In genomic region chr10:126729314-126729871, GRCh38 we compare ENCODE assay signal across 23 cellular contexts. TPM values are rescaled to one million over a fixed set of nuclear protein-coding genes. Genes with fewer than 3 reads are reported as not detected.
DNase-seq lines count a peak whose midpoint lies in the region; ATAC-seq and TF ChIP-seq lines count a peak whose summit lies in the region.
"Had no signal": no experiment of that assay in that cellular context is flagged by ENCODE, and none has a peak within 500 bp of the region (broad histone marks: within the 10 kb centered on the region; RNA-seq: fewer than 3 reads in every experiment).

No MANE protein-coding gene starts in this region.

- 73% methylated on average over 6 of the region's 6 CpGs for WGBS in esophagus muscularis mucosa
- WGBS in esophagus squamous epithelium, 2 donors = 54 to 59% methylated on average over 4 to 6 of the region's 6 CpGs

- intact Hi-C loops in esophagus muscularis mucosa (cut with DNase I) = no loop called here
- intact Hi-C loops in esophagus squamous epithelium (cut with DNase I) = no loop called here

- H3K4me1 Mint-ChIP-seq in neural progenitor cell = no peaks in the 10 kb centered on the region
- H3K4me1 Mint-ChIP-seq: IgD-negative memory B cell had no signal

- TF ChIP-seq CTCF in esophagus muscularis mucosa (IDR thresholded peaks at IDR 0.05) = no peak
- no peak for TF ChIP-seq CTCF in neural progenitor cell (IDR thresholded peaks at IDR 0.05)
- no peak for TF ChIP-seq CTCF in esophagus squamous epithelium (IDR thresholded peaks at IDR 0.05)

- no peaks in the 10 kb centered on the region for H3K36me3 Mint-ChIP-seq in neural progenitor cell
- H3K36me3 Mint-ChIP-seq: IgD-negative memory B cell had no signal

- H3K4me3 ChIP-seq in esophagus muscularis mucosa (no peak overlapping the region), neural progenitor cell (no peak overlapping the region), esophagus squamous epithelium (no peak overlapping the region)
- H3K4me3 ChIP-seq: BLaER1 treated with 17β-estradiol and CSF1 and Interleukin-3, amounts not matched to agents 10 nM and 100 nM; HAP-1; SK-N-MC had no signal

- no peaks in the 10 kb centered on the region for H3K79me2 ChIP-seq in neural progenitor cell (ENCODE audit: low read depth)

- peaks cover 3% of the 10 kb centered on the region for H3K9me3 Mint-ChIP-seq in neural progenitor cell

- peak overlapping the region; percentile 31 for H2AFZ ChIP-seq in neural progenitor cell (replicated peaks)

- no peak overlapping the region for H3K9ac ChIP-seq in neural progenitor cell
- H3K9ac ChIP-seq: BLaER1 treated with 17β-estradiol and CSF1 and Interleukin-3, amounts not matched to agents 10 nM and 100 nM; KMS-11 had no signal

- TF ChIP-seq EP300 in esophagus muscularis mucosa (IDR thresholded peaks at IDR 0.05) = no peak

- no peaks in the 10 kb centered on the region for H4K20me1 ChIP-seq in neural progenitor cell (ENCODE audit: low read depth)
- H4K20me1 ChIP-seq: BLaER1 treated with 17β-estradiol and CSF1 and Interleukin-3, amounts not matched to agents 10 nM and 100 nM had no signal

- no peak overlapping the region for H3K4me2 ChIP-seq in neural progenitor cell
- H3K4me2 ChIP-seq: BLaER1 treated with 17β-estradiol and CSF1 and Interleukin-3, amounts not matched to agents 10 nM and 100 nM; KMS-11 had no signal

- H3K9me3 ChIP-seq in esophagus muscularis mucosa = no peaks in the 10 kb centered on the region
- H3K9me3 ChIP-seq in neural progenitor cell (ENCODE audit: low read depth) = peaks cover 6% of the 10 kb centered on the region
- H3K9me3 ChIP-seq in esophagus squamous epithelium = no peaks in the 10 kb centered on the region
- H3K9me3 ChIP-seq: HAP-1 had no signal

- no peaks in the 10 kb centered on the region for H3F3A ChIP-seq in neural progenitor cell (ENCODE audit: low read depth)

- H3K36me3 ChIP-seq in esophagus muscularis mucosa = no peaks in the 10 kb centered on the region
- H3K36me3 ChIP-seq in neural progenitor cell = no peaks in the 10 kb centered on the region
- no peaks in the 10 kb centered on the region for H3K36me3 ChIP-seq in esophagus squamous epithelium
- H3K36me3 ChIP-seq: BLaER1 treated with 17β-estradiol and CSF1 and Interleukin-3, amounts not matched to agents 10 nM and 100 nM; HAP-1 had no signal

- H3K4me3 Mint-ChIP-seq in neural progenitor cell = no peak overlapping the region
- H3K4me3 Mint-ChIP-seq: CD4-positive, alpha-beta T cell; HFFc6; IgD-negative memory B cell had no signal

- DNase-seq in AG20443 (ENCODE audit: low spot score) (peak; percentile 22), SW480 (ENCODE audit: low spot score) (peak; percentile 20), esophagus muscularis mucosa (ENCODE audit: extremely low spot score) (peak; percentile 50), neural progenitor cell (ENCODE audit: low spot score) (no peak), amniotic stem cell (lab: John Stamatoyannopoulos, UW) (no peak), esophagus squamous epithelium (lab: John Stamatoyannopoulos, UW) (no peak)
- DNase-seq: AML-193; CD4-positive, alpha-beta T cell; HFFc6; NCI-H1092; NCI-H1417 treated with DMSO at 0.1 percent for 48 hours; NCI-H1694 treated with DMSO at 0.1 percent for 48 hours; NCI-H2081; NCI-H2227 treated with DMSO at 0.1 percent for 48 hours; NCI-H510A; NCI-H69; SIG-M5 had no signal

- no peak overlapping the region for H3K27ac Mint-ChIP-seq in neural progenitor cell
- H3K27ac Mint-ChIP-seq: CD4-positive, alpha-beta T cell; HFFc6 had no signal

- ATAC-seq in HG02885 (IDR thresholded peaks at IDR 0.05; ENCODE audit: poor library complexity, unreplicated experiment) = no peak

- TF ChIP-seq POLR2A in esophagus muscularis mucosa (IDR thresholded peaks at IDR 0.05; ENCODE audit: low read depth) = no peak
- TF ChIP-seq POLR2A in esophagus squamous epithelium (IDR thresholded peaks at IDR 0.05) = no peak

- peaks cover 0 to 6% (median 2%) of the 10 kb centered on the region in 4 donors for H3K4me1 ChIP-seq in esophagus muscularis mucosa
- peaks cover 5% of the 10 kb centered on the region for H3K4me1 ChIP-seq in neural progenitor cell
- peaks cover 3 to 17% (median 15%) of the 10 kb centered on the region in 3 donors for H3K4me1 ChIP-seq in esophagus squamous epithelium
- H3K4me1 ChIP-seq: BLaER1 treated with 17β-estradiol and CSF1 and Interleukin-3, amounts not matched to agents 10 nM and 100 nM; HAP-1 had no signal

- peaks cover 5% of the 10 kb centered on the region for H3K27me3 Mint-ChIP-seq in neural progenitor cell (ENCODE audit: insufficient read depth, low read depth)
- H3K27me3 Mint-ChIP-seq: CD4-positive, alpha-beta T cell; IgD-negative memory B cell had no signal

- peaks cover 0 to 5% (median 0%) of the 10 kb centered on the region in 4 donors for H3K27me3 ChIP-seq in esophagus muscularis mucosa
- H3K27me3 ChIP-seq in neural progenitor cell = no peaks in the 10 kb centered on the region
- H3K27me3 ChIP-seq in esophagus squamous epithelium = no peaks in the 10 kb centered on the region
- H3K27me3 ChIP-seq: BLaER1 treated with 17β-estradiol and CSF1 and Interleukin-3, amounts not matched to agents 10 nM and 100 nM had no signal

- H3K27ac ChIP-seq in esophagus muscularis mucosa (replicated peaks in 1 of 4) (no peak overlapping the region), neural progenitor cell (no peak overlapping the region), esophagus squamous epithelium (no peak overlapping the region)
- H3K27ac ChIP-seq: BLaER1 treated with 17β-estradiol and CSF1 and Interleukin-3, amounts not matched to agents 10 nM and 100 nM; KMS-11; SK-N-MC had no signal

RNA-seq across cellular contexts. Expression of gene C10orf90, which starts 58.9 kb away (rescaled TPM):
- total RNA-seq in esophagus muscularis mucosa (under 1 TPM in 1 of 4 donors, not detected in 3; 0.06 TPM), neural progenitor cell (ENCODE audit: low replicate concordance) (not detected in 2 replicates), esophagus squamous epithelium (under 1 TPM in 1 of 4 donors, not detected in 3; 0.26 TPM)
- total RNA-seq: CD4-positive, alpha-beta T cell; HFFc6 had no signal

Comparison
In these comparisons a context has a peak if more than half of its experiments do, and no peak if none do; other contexts are left out.
1. DNase-seq: peak in AG20443 (single experiment), SW480 (single experiment) and esophagus muscularis mucosa (single experiment); none in neural progenitor cell (single experiment), amniotic stem cell (single experiment) and esophagus squamous epithelium (single experiment).